Comparison of ENCODE assay signal across 19 cellular contexts in the genomic region with DNA sequence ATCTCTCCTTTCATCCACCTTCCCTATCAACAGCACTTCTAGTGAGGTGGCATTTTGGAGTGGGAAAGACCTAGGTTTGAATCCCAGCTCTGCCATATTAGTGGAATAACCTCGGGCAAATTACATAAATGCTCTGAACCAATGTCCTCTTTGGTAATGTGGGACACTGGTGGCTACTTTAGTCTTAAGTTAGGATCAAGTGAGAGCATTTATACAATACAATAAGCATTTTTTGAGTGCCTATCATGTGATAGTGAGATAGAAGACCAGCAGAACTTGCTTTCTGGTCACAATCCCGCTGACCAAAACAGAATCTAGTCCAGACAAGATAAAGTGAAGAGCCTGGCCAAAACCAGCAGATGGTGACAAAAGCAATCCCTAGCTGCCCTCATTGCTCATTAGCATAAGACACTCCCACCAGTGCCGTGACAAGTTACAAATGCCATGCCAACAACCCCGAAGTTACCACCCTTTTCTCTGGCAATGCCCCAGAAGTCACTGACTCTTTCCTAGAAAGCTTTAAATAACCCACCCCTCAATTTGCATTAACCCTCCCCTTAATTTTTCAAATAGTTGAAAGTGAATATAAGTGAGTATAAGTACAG. TPM values are rescaled to one million over a fixed set of nuclear protein-coding genes. Genes with fewer than 3 reads are reported as not detected.
DNase-seq lines count a peak whose midpoint lies in the region; ATAC-seq, FAIRE-seq and TF ChIP-seq lines count a peak whose summit lies in the region.
"Had no signal": no experiment of that assay in that cellular context is flagged by ENCODE, and none has a peak within 500 bp of the region (broad histone marks: within the 10 kb centered on the region; RNA-seq: fewer than 3 reads in every experiment).

No MANE protein-coding gene starts in this region.

- no peak overlapping the region for H2BK5ac ChIP-seq in H1 (ENCODE audit: low read depth, low read length)

- 86% methylated on average over 4 of the region's 4 CpGs; no CpG with 5 or more reads in 1 of the 2 experiments for WGBS in H1 (ENCODE audit: extremely low coverage in 1 of 2, insufficient coverage in 1 of 2, insufficient read length in 1 of 2, insufficient replicate concordance in 2 of 2, low coverage in 1 of 2, low lambda C conversion rate in 2 of 2, missing lambda C conversion rate in 1 of 2), 2 experiments

- no peak overlapping the region for H3K23ac ChIP-seq in H1 (ENCODE audit: insufficient read length)

- no peak overlapping the region for H3K4me3 ChIP-seq in BE2C (ENCODE audit: low read depth, low read length)
- no peak overlapping the region for H3K4me3 ChIP-seq in OCI-LY1 (ENCODE audit: low read depth, low read length, poor library complexity, severe bottlenecking)
- no peak overlapping the region for H3K4me3 ChIP-seq in H1 (ENCODE audit: extremely low read depth in 1 of 4, insufficient read depth in 2 of 4, low read depth in 3 of 4, low read length in 4 of 4)
- H3K4me3 ChIP-seq: BLaER1 treated with 17β-estradiol and CSF1 and Interleukin-3, amounts not matched to agents 10 nM and 100 nM; ovary had no signal

- no peak overlapping the region for H2BK120ac ChIP-seq in H1 (replicated peaks; ENCODE audit: low read depth, low read length)

- POLR2A ChIA-PET in H1 (lab: Charles Lee; ENCODE audit: partially characterized antibody): interaction anchor here (1.4 kb wide), 1 partner anchor 28 kb away, joined by 8 read pairs; the partner anchor contains the start of gene KPNA3

- H3K9ac ChIP-seq in OCI-LY1 (ENCODE audit: low read length): no peak overlapping the region
- no peak overlapping the region for H3K9ac ChIP-seq in H1 (replicated peaks in 1 of 4; ENCODE audit: extremely low read depth in 1 of 4, low read depth in 3 of 4, low read length in 3 of 4)
- H3K9ac ChIP-seq: BLaER1 treated with 17β-estradiol and CSF1 and Interleukin-3, amounts not matched to agents 10 nM and 100 nM had no signal

- no peaks in the 10 kb centered on the region for H3K23me2 ChIP-seq in H1 (ENCODE audit: low read depth, low read length)

- ATAC-seq in HG03175 (IDR thresholded peaks at IDR 0.05; ENCODE audit: unreplicated experiment) (no peak), GM21381 (IDR thresholded peaks at IDR 0.05; ENCODE audit: unreplicated experiment) (no peak)
- ATAC-seq: activated naive CD8-positive, alpha-beta T cell treated with anti-CD3 and anti-CD28 coated beads, Interleukin-2, amount 50 U/mL, for 24 hours; WTC11 had no signal

- H4K20me1 ChIP-seq in OCI-LY1 (ENCODE audit: insufficient read depth, low read length): no peaks in the 10 kb centered on the region
- H4K20me1 ChIP-seq in H1 (replicated peaks in 1 of 2; ENCODE audit: control insufficient read depth in 1 of 2, insufficient read depth in 2 of 2, low read length in 2 of 2): no peaks in the 10 kb centered on the region
- H4K20me1 ChIP-seq: BLaER1 treated with 17β-estradiol and CSF1 and Interleukin-3, amounts not matched to agents 10 nM and 100 nM had no signal

- H3K4me2 ChIP-seq in OCI-LY1 (ENCODE audit: low read length): no peak overlapping the region
- no peak overlapping the region for H3K4me2 ChIP-seq in H1 (ENCODE audit: insufficient read depth in 1 of 2, low read depth in 2 of 2, low read length in 2 of 2)
- H3K4me2 ChIP-seq: BLaER1 treated with 17β-estradiol and CSF1 and Interleukin-3, amounts not matched to agents 10 nM and 100 nM had no signal

- H3K79me2 ChIP-seq in OCI-LY1 (ENCODE audit: insufficient read depth, low read length) (no peaks in the 10 kb centered on the region), H1 (ENCODE audit: control insufficient read depth in 1 of 2, insufficient read depth in 2 of 2, low read length in 2 of 2) (no peaks in the 10 kb centered on the region)

- DNase-seq in BE2C: peak; percentile 36
- DNase-seq in H1 (ENCODE audit: low read depth in 1 of 2, low spot score in 2 of 2): no peak
- DNase-seq in HPDE6-E6E7 (ENCODE audit: extremely low spot score): no peak
- DNase-seq in NCI-H1694 (lab: John Stamatoyannopoulos, UW): no peak
- DNase-seq: activated CD8-positive, alpha-beta memory T cell treated with anti-CD3 and anti-CD28 coated beads, Interleukin-2, amount 50 U/mL, for 48 hours; activated naive CD8-positive, alpha-beta T cell treated with anti-CD3 and anti-CD28 coated beads, Interleukin-2, amount 50 U/mL, for 24 hours; foreskin fibroblast; immature natural killer cell; midbrain; NCI-H1092; NCI-H446 treated with DMSO at 0.1 percent for 48 hours; ovary; SIG-M5 had no signal

- no peak overlapping the region for H2AK5ac ChIP-seq in H1 (ENCODE audit: low read depth, low read length)

- H3K27ac ChIP-seq in OCI-LY1 (ENCODE audit: low read depth, low read length, poor library complexity, severe bottlenecking) (no peak overlapping the region), H1 (ENCODE audit: low read depth, low read length) (no peak overlapping the region)
- H3K27ac ChIP-seq: BLaER1 treated with 17β-estradiol and CSF1 and Interleukin-3, amounts not matched to agents 10 nM and 100 nM; ovary had no signal

- no peak overlapping the region for H3K14ac ChIP-seq in H1 (ENCODE audit: insufficient read length)

- H4K8ac ChIP-seq in H1 (ENCODE audit: extremely low read depth, insufficient read depth, low read length): no peak overlapping the region

- no peak overlapping the region for H3K56ac ChIP-seq in H1 (replicated peaks; ENCODE audit: insufficient read length, low read depth, low read length)

- H3K4ac ChIP-seq in H1 (replicated peaks; ENCODE audit: insufficient read length, low read depth, low read length): no peak overlapping the region

- H3K79me1 ChIP-seq in H1 (ENCODE audit: low read depth, low read length): no peaks in the 10 kb centered on the region

- H2AFZ ChIP-seq in OCI-LY1 (ENCODE audit: low read length) (no peak overlapping the region), H1 (ENCODE audit: low read length) (no peak overlapping the region)

- H3K27me3 ChIP-seq in BE2C: no peaks in the 10 kb centered on the region
- H3K27me3 ChIP-seq in OCI-LY1 (ENCODE audit: insufficient read depth, low read length): no peaks in the 10 kb centered on the region
- no peaks in the 10 kb centered on the region for H3K27me3 ChIP-seq in H1 (replicated peaks in 1 of 4; ENCODE audit: control insufficient read depth in 3 of 4, extremely low read depth in 1 of 4, insufficient read depth in 3 of 4, low read length in 3 of 4)
- H3K27me3 ChIP-seq: BLaER1 treated with 17β-estradiol and CSF1 and Interleukin-3, amounts not matched to agents 10 nM and 100 nM; ovary had no signal

- CTCF ChIA-PET in H1 (lab: Charles Lee; ENCODE audit: partially characterized antibody): interaction anchor here (0.8 to 1.5 kb wide), 6 partner anchors 9 to 151 kb away, joined by 3 to 5 read pairs (median 4); no protein-coding TSS in a partner anchor

- H2BK15ac ChIP-seq in H1 (ENCODE audit: low read length): no peak overlapping the region

- peak; percentile 8 to 20; a peak in 1 of 4 replicates for TF ChIP-seq RAD21 in H1 (IDR thresholded peaks at IDR 0.05 in 1 of 2, conservative IDR thresholded peaks at IDR 0.05 in 1 of 2; ENCODE audit: low read depth in 2 of 2, low read length in 2 of 2)

- no peak overlapping the region for H2BK12ac ChIP-seq in H1 (ENCODE audit: low read depth, low read length)

- H3K4me1 ChIP-seq in BE2C (no peaks in the 10 kb centered on the region), OCI-LY1 (ENCODE audit: insufficient read depth, low read length, severe bottlenecking) (peaks cover 4% of the 10 kb centered on the region), H1 (replicated peaks in 1 of 4; ENCODE audit: control insufficient read depth in 3 of 4, insufficient read depth in 4 of 4, low read length in 3 of 4) (no peaks in the 10 kb centered on the region)
- H3K4me1 ChIP-seq: BLaER1 treated with 17β-estradiol and CSF1 and Interleukin-3, amounts not matched to agents 10 nM and 100 nM had no signal

- H3K9me2 ChIP-seq in OCI-LY1 (ENCODE audit: low read depth, low read length): no peaks in the 10 kb centered on the region

- H3K9me3 ChIP-seq in BE2C (no peaks in the 10 kb centered on the region), OCI-LY1 (ENCODE audit: low read length) (no peaks in the 10 kb centered on the region), H1 (ENCODE audit: insufficient read depth in 2 of 2, low read depth in 1 of 2, low read length in 1 of 2) (no peaks in the 10 kb centered on the region)
- H3K9me3 ChIP-seq: ovary had no signal

- no peak overlapping the region for H2BK20ac ChIP-seq in H1 (ENCODE audit: low read length)

- TF ChIP-seq CTCF in BE2C (IDR thresholded peaks at IDR 0.05; ENCODE audit: low read depth, low read length) (peak; percentile 54), GM12873 (IDR thresholded peaks at IDR 0.05; ENCODE audit: insufficient read depth, low read depth, low read length, missing control alignments) (peak; percentile 29), OCI-LY1 (IDR thresholded peaks at IDR 0.05; ENCODE audit: low read length) (peak; percentile 30), H1 (IDR thresholded peaks at IDR 0.05; ENCODE audit: control extremely low read depth in 1 of 3, insufficient read depth in 1 of 3, low read depth in 1 of 3, low read length in 3 of 3) (peak in 1 of 3 experiments; percentile 42; a peak in 2 of 4 replicates)

- no peak overlapping the region for H4K5ac ChIP-seq in H1 (ENCODE audit: insufficient read length, low read depth, low read length)

- no peaks in the 10 kb centered on the region for H3F3A ChIP-seq in OCI-LY1 (ENCODE audit: insufficient read depth, low read length)

- no peak for FAIRE-seq in H1 (lab: Jason Lieb, UNC)

- no peak for TF ChIP-seq POLR2A in H1 (IDR thresholded peaks at IDR 0.05; ENCODE audit: control extremely low read depth in 1 of 2, low read depth in 2 of 2, low read length in 2 of 2)

- H4K91ac ChIP-seq in H1 (replicated peaks; ENCODE audit: insufficient read length, low read length): no peak overlapping the region

- H3K36me3 ChIP-seq in BE2C (no peaks in the 10 kb centered on the region), OCI-LY1 (ENCODE audit: insufficient read depth, low read length) (no peaks in the 10 kb centered on the region), H1 (ENCODE audit: control insufficient read depth in 2 of 4, insufficient read depth in 4 of 4, low read length in 3 of 4) (no peaks in the 10 kb centered on the region)
- H3K36me3 ChIP-seq: BLaER1 treated with 17β-estradiol and CSF1 and Interleukin-3, amounts not matched to agents 10 nM and 100 nM; ovary had no signal

- H3K18ac ChIP-seq in H1 (ENCODE audit: extremely low read depth, low read length): no peak overlapping the region

- TF ChIP-seq EP300 in H1 (IDR thresholded peaks at IDR 0.05; ENCODE audit: borderline replicate concordance in 1 of 2, low read depth in 2 of 2, low read length in 2 of 2): no peak

RNA-seq across cellular contexts. Expression of gene KPNA3, which starts 28.8 kb away (rescaled TPM):
- 20.3 TPM for polyA plus RNA-seq in BE2C (2012; ENCODE audit: insufficient read depth, insufficient read length, low read depth)
- total RNA-seq in H1 (2021; fragmentation: NEBNext Ultra II Directional; extraction: Animal tissue kit (Norgen Biotek cat#: 25700)): 62.3 and 63.2 TPM in 2 replicates
- polyA plus RNA-seq in H1 (2011; rRNA removed): 13.1 and 21.4 TPM in 2 replicates
- 21.6 TPM for polyA plus RNA-seq in H1 (2011; cell fraction: cytosol; rRNA removed)
- 16.4 TPM for polyA plus RNA-seq in H1 (2011; cell fraction: nucleus; rRNA removed)
- polyA plus RNA-seq in H1 (2012, experiment 1 of 2): 19.6 to 38.0 TPM (median 23.4 TPM) in 4 replicates
- 2.4 TPM for polyA plus RNA-seq in H1 (2012, experiment 2 of 2)
- 68.1 TPM for polyA plus RNA-seq in H1 (2013, experiment 1 of 2)
- polyA plus RNA-seq in H1 (2013, experiment 2 of 2): 61.0 TPM
- polyA minus RNA-seq in H1 (2011; rRNA and poly(A)+ RNA removed): 45.2 and 55.8 TPM in 2 replicates
- 22.1 TPM for polyA minus RNA-seq in H1 (2011; cell fraction: cytosol; rRNA and poly(A)+ RNA removed)
- polyA minus RNA-seq in H1 (2011; cell fraction: nucleus; rRNA and poly(A)+ RNA removed): 66.9 TPM
